Comparison of ENCODE assay signal across 9 cellular contexts in the genomic region with DNA sequence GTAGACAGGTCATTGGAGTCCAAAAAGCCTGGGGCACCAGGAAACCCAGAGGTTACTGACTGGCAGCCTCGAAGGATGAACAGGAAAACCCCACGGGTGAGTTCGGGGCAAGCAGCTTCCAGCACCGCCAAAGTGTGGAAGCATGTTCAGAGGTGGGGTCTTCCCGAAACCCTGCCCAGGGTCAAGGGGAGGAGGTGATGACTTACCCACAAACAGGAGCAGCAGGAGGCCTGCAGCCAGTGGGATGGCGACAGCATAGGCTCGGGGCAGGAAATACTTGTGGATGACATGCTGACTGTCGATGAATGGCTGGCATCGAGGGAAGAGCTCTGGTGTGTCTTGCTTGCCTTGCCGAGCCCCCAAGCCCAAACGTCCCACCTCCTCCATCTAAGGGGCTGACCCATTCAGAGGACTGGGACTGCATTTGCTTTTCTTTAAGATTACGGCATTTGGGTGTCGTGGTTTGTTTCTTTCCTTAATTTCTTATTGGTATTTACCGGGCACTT. TPM values are rescaled to one million over a fixed set of nuclear protein-coding genes. Genes with fewer than 3 reads are reported as not detected.
A peak's percentile ranks its signal among the peaks of the same experiment; 100 is the strongest.
DNase-seq lines count a peak whose midpoint lies in the region; ATAC-seq and TF ChIP-seq lines count a peak whose summit lies in the region.
"Had no signal": no experiment of that assay in that cellular context is flagged by ENCODE, and none has a peak within 500 bp of the region (broad histone marks: within the 10 kb centered on the region; RNA-seq: fewer than 3 reads in every experiment).

No MANE protein-coding gene starts in this region.

- DNase-seq in activated CD4-positive, alpha-beta T cell treated with anti-CD3 and anti-CD28 coated beads, Interleukin-2, amount 10 ng/mL, durations not matched to agents 24 days and 14 days, result peak; percentile 68
- DNase-seq in activated CD4-positive, alpha-beta T cell treated with anti-CD3 and anti-CD28 coated beads, Interleukin-2, amount 50 U/mL, for 4 hours, result no peak
- no peak for DNase-seq in fibroblast of pulmonary artery (ENCODE audit: low read depth)
- no peak for DNase-seq in SKM-1 treated with dmso at 0.1 percent for 144 hours (lab: John Stamatoyannopoulos, UW; ENCODE audit: unreplicated experiment)
- DNase-seq in NCI-H446 treated with DMSO at 0.1 percent for 48 hours (lab: John Stamatoyannopoulos, UW), result no peak
- no peak for DNase-seq in HPDE6-E6E7 (ENCODE audit: extremely low spot score)
- DNase-seq: sigmoid colon had no signal

- H3K4me1 Mint-ChIP-seq in activated CD4-positive, alpha-beta T cell treated with anti-CD3 and anti-CD28 coated beads, Interleukin-2, amount 10 ng/mL, durations not matched to agents 24 days and 14 days, result peaks cover 45% of the 10 kb centered on the region
- H3K4me1 Mint-ChIP-seq in stimulated activated memory B cell treated with anti-CD40 and anti-IgM and Interleukin-4, amounts not matched to agents 10 μg/mL and 1 μg/mL and 100 μg/mL, for 72 hours, result peaks cover 53% of the 10 kb centered on the region

- intact Hi-C loops in activated CD4-positive, alpha-beta T cell treated with anti-CD3 and anti-CD28 coated beads, Interleukin-2, amount 10 ng/mL, durations not matched to agents 24 days and 14 days (cut with micrococcal nuclease), result no loop called here

- no peak for ATAC-seq in stimulated activated memory B cell treated with anti-CD40 and anti-IgM and Interleukin-4, amounts not matched to agents 10 μg/mL and 1 μg/mL and 100 μg/mL, for 72 hours

- peaks cover 32% of the 10 kb centered on the region for H3K36me3 Mint-ChIP-seq in activated CD4-positive, alpha-beta T cell treated with anti-CD3 and anti-CD28 coated beads, Interleukin-2, amount 10 ng/mL, durations not matched to agents 24 days and 14 days (ENCODE audit: low read depth)
- H3K36me3 Mint-ChIP-seq in stimulated activated memory B cell treated with anti-CD40 and anti-IgM and Interleukin-4, amounts not matched to agents 10 μg/mL and 1 μg/mL and 100 μg/mL, for 72 hours, result peaks cover 21% of the 10 kb centered on the region

- TF ChIP-seq CTCF in VCaP (conservative IDR thresholded peaks at IDR 0.05) (no peak), fibroblast of pulmonary artery (IDR thresholded peaks at IDR 0.05; ENCODE audit: low read length, missing control alignments) (no peak)

- H3K4me3 ChIP-seq in fibroblast of pulmonary artery (replicated peaks; ENCODE audit: low read depth, low read length), result peak overlapping the region; percentile 91

- H3K4me3 Mint-ChIP-seq in activated CD4-positive, alpha-beta T cell treated with anti-CD3 and anti-CD28 coated beads, Interleukin-2, amount 10 ng/mL, durations not matched to agents 24 days and 14 days, result peak overlapping the region; percentile 89
- H3K4me3 Mint-ChIP-seq in stimulated activated memory B cell treated with anti-CD40 and anti-IgM and Interleukin-4, amounts not matched to agents 10 μg/mL and 1 μg/mL and 100 μg/mL, for 72 hours, result peak overlapping the region; percentile 95

- peaks cover 2% of the 10 kb centered on the region for H3K27me3 Mint-ChIP-seq in activated CD4-positive, alpha-beta T cell treated with anti-CD3 and anti-CD28 coated beads, Interleukin-2, amount 10 ng/mL, durations not matched to agents 24 days and 14 days
- H3K27me3 Mint-ChIP-seq in stimulated activated memory B cell treated with anti-CD40 and anti-IgM and Interleukin-4, amounts not matched to agents 10 μg/mL and 1 μg/mL and 100 μg/mL, for 72 hours, result no peaks in the 10 kb centered on the region

- peak overlapping the region; percentile 48 for H3K27ac Mint-ChIP-seq in activated CD4-positive, alpha-beta T cell treated with anti-CD3 and anti-CD28 coated beads, Interleukin-2, amount 10 ng/mL, durations not matched to agents 24 days and 14 days
- H3K27ac Mint-ChIP-seq in stimulated activated memory B cell treated with anti-CD40 and anti-IgM and Interleukin-4, amounts not matched to agents 10 μg/mL and 1 μg/mL and 100 μg/mL, for 72 hours, result peak overlapping the region; percentile 85

- no peaks in the 10 kb centered on the region for H3K9me3 Mint-ChIP-seq in activated CD4-positive, alpha-beta T cell treated with anti-CD3 and anti-CD28 coated beads, Interleukin-2, amount 10 ng/mL, durations not matched to agents 24 days and 14 days
- no peaks in the 10 kb centered on the region for H3K9me3 Mint-ChIP-seq in stimulated activated memory B cell treated with anti-CD40 and anti-IgM and Interleukin-4, amounts not matched to agents 10 μg/mL and 1 μg/mL and 100 μg/mL, for 72 hours

- peak overlapping the region; percentile 78; the same call in 1 of the 2 replicates for H3K27ac ChIP-seq in VCaP

RNA-seq across cellular contexts. Expression of a gene that starts 1.3 kb away (rescaled TPM):
- 62.7 and 65.1 TPM in 2 replicates for total RNA-seq in activated CD4-positive, alpha-beta T cell treated with anti-CD3 and anti-CD28 coated beads, Interleukin-2, amount 10 ng/mL, durations not matched to agents 24 days and 14 days

RNA-seq across cellular contexts. Expression of a gene that starts 5.8 kb away (rescaled TPM):
- total RNA-seq in activated CD4-positive, alpha-beta T cell treated with anti-CD3 and anti-CD28 coated beads, Interleukin-2, amount 10 ng/mL, durations not matched to agents 24 days and 14 days, result 0.89 and 0.90 TPM in 2 replicates

RNA-seq across cellular contexts. Expression of a gene that starts 19.6 kb away (rescaled TPM):
- total RNA-seq in activated CD4-positive, alpha-beta T cell treated with anti-CD3 and anti-CD28 coated beads, Interleukin-2, amount 10 ng/mL, durations not matched to agents 24 days and 14 days, result 28.0 and 28.3 TPM in 2 replicates

RNA-seq across cellular contexts. Expression of a gene that starts 37.0 kb away (rescaled TPM):
- 53.3 and 61.2 TPM in 2 replicates for total RNA-seq in activated CD4-positive, alpha-beta T cell treated with anti-CD3 and anti-CD28 coated beads, Interleukin-2, amount 10 ng/mL, durations not matched to agents 24 days and 14 days

RNA-seq across cellular contexts. Expression of a gene that starts 44.4 kb away (rescaled TPM):
- total RNA-seq in activated CD4-positive, alpha-beta T cell treated with anti-CD3 and anti-CD28 coated beads, Interleukin-2, amount 10 ng/mL, durations not matched to agents 24 days and 14 days, result 56.1 and 64.4 TPM in 2 replicates
